Comparison of ENCODE assay signal across 1 cellular context in the genomic region with DNA sequence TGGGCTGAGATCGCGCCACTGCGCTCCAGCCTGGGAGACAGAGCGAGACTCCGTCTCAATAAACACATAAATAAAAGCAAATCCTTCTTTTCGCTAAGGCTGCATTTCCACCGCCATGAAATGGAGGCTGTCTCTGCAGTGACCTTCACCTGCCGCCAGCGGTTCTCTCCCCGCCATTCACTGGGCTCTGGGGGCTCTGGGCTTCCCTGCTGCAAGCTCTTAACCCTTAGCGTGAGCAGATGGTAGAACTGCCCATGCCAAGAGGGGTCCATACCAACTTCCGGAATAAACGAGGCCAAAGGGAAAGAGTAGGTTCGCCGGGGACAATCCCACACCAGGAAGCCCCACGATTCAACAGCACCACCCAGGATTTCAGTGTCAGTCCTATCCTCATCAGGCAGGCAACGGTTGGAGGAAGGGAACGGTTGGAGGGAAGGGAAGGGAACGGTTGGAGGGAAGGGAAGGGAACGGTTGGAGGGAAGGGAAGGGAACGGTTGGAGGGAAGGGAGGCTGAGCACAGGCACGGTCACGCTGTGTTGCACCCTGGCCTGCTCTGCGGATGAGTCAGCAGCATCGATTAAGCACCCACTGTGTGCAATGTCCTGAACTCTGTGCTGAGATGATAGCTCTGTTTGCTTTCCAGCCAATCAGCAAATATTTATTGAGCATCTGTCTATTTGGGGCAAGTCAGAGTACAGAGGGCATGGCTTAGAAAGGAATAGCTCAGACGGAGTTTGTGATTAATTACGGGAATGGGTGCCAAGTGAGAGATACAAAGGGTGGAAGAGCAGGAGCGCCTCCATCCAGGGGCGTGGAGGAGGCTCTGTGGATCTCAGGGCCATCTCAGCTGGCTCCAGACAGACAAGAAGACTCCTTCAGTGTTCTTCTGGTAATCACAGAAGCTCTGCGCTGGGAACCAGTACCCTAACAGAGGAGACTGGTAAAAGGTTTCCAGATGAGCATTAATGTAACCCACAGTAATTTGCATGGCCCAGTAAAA.
TF ChIP-seq lines count a peak whose summit lies in the region.

No MANE protein-coding gene starts in this region.

TF ChIP-seq in HepG2, 621 proteins besides CTCF, POLR2A, EP300 and RAD21 (continued from another document and continues in another):
- TF ChIP-seq ZBTB10 (CRISPR knock-in tag; IDR thresholded peaks at IDR 0.05; ENCODE audit: borderline replicate concordance) (no peak), ZFP82 (CRISPR knock-in tag; IDR thresholded peaks at IDR 0.05; ENCODE audit: borderline replicate concordance) (no peak), FOXP4 (CRISPR knock-in tag; IDR thresholded peaks at IDR 0.05) (peak; percentile 94), ZKSCAN8 (CRISPR knock-in tag; IDR thresholded peaks at IDR 0.05; ENCODE audit: borderline replicate concordance) (peak; percentile 100), ZNF451 (CRISPR knock-in tag; IDR thresholded peaks at IDR 0.05) (peak; percentile 69; the same call in 1 of the 2 replicates), ZNF264 (CRISPR knock-in tag; IDR thresholded peaks at IDR 0.05) (peak; percentile 65; the same call in 1 of the 2 replicates), ELK4 (CRISPR knock-in tag; IDR thresholded peaks at IDR 0.05; ENCODE audit: borderline replicate concordance) (no peak), NFYC (CRISPR knock-in tag; IDR thresholded peaks at IDR 0.05) (0 out of 2 replicates have a peak, but pooled peaks have one; percentile 24), ARID5B (CRISPR knock-in tag; IDR thresholded peaks at IDR 0.05) (peak; percentile 95), TGIF2 (CRISPR knock-in tag; IDR thresholded peaks at IDR 0.05) (0 out of 2 replicates have a peak, but pooled peaks have one; percentile 55), ETV5 (CRISPR knock-in tag; IDR thresholded peaks at IDR 0.05; ENCODE audit: borderline replicate concordance) (peak; percentile 81), ZNF432 (CRISPR knock-in tag; IDR thresholded peaks at IDR 0.05; ENCODE audit: borderline replicate concordance) (no peak), ZSCAN20 (CRISPR knock-in tag; IDR thresholded peaks at IDR 0.05; ENCODE audit: borderline replicate concordance) (no peak), GATAD1 (CRISPR knock-in tag; IDR thresholded peaks at IDR 0.05) (peak; percentile 55; the same call in 1 of the 2 replicates), ZBTB7B (CRISPR knock-in tag; IDR thresholded peaks at IDR 0.05) (peak; percentile 46; the same call in 1 of the 2 replicates), ZNF354B (CRISPR knock-in tag; IDR thresholded peaks at IDR 0.05) (no peak), SKI (IDR thresholded peaks at IDR 0.05; ENCODE audit: partially characterized antibody) (peak; percentile 87), SMARCE1 (IDR thresholded peaks at IDR 0.05; ENCODE audit: borderline replicate concordance) (peak; percentile 76; the same call in 1 of the 2 replicates), ZNF121 (CRISPR knock-in tag; IDR thresholded peaks at IDR 0.05) (peak; percentile 58; the same call in 1 of the 2 replicates), FLYWCH1 (CRISPR knock-in tag; IDR thresholded peaks at IDR 0.05) (no peak), ATM (IDR thresholded peaks at IDR 0.05; ENCODE audit: borderline replicate concordance) (no peak), TRIM24 (CRISPR knock-in tag; IDR thresholded peaks at IDR 0.05) (peak; percentile 82; the same call in 1 of the 2 replicates), ZNF720 (CRISPR knock-in tag; IDR thresholded peaks at IDR 0.05) (no peak), SRSF1 (optimal IDR thresholded peaks at IDR 0.05; ENCODE audit: low read depth, low read length) (no peak), MXD4 (CRISPR knock-in tag; IDR thresholded peaks at IDR 0.05) (no peak), ZNF337 (CRISPR knock-in tag; IDR thresholded peaks at IDR 0.05; ENCODE audit: borderline replicate concordance, low read depth) (no peak), U2AF1 (optimal IDR thresholded peaks at IDR 0.05; ENCODE audit: low read depth, low read length) (no peak), TCF12 (IDR thresholded peaks at IDR 0.05) (no peak), TCF12 (CRISPR knock-in tag; IDR thresholded peaks at IDR 0.05) (peak; percentile 92)
- TF ChIP-seq, protein P1, sequence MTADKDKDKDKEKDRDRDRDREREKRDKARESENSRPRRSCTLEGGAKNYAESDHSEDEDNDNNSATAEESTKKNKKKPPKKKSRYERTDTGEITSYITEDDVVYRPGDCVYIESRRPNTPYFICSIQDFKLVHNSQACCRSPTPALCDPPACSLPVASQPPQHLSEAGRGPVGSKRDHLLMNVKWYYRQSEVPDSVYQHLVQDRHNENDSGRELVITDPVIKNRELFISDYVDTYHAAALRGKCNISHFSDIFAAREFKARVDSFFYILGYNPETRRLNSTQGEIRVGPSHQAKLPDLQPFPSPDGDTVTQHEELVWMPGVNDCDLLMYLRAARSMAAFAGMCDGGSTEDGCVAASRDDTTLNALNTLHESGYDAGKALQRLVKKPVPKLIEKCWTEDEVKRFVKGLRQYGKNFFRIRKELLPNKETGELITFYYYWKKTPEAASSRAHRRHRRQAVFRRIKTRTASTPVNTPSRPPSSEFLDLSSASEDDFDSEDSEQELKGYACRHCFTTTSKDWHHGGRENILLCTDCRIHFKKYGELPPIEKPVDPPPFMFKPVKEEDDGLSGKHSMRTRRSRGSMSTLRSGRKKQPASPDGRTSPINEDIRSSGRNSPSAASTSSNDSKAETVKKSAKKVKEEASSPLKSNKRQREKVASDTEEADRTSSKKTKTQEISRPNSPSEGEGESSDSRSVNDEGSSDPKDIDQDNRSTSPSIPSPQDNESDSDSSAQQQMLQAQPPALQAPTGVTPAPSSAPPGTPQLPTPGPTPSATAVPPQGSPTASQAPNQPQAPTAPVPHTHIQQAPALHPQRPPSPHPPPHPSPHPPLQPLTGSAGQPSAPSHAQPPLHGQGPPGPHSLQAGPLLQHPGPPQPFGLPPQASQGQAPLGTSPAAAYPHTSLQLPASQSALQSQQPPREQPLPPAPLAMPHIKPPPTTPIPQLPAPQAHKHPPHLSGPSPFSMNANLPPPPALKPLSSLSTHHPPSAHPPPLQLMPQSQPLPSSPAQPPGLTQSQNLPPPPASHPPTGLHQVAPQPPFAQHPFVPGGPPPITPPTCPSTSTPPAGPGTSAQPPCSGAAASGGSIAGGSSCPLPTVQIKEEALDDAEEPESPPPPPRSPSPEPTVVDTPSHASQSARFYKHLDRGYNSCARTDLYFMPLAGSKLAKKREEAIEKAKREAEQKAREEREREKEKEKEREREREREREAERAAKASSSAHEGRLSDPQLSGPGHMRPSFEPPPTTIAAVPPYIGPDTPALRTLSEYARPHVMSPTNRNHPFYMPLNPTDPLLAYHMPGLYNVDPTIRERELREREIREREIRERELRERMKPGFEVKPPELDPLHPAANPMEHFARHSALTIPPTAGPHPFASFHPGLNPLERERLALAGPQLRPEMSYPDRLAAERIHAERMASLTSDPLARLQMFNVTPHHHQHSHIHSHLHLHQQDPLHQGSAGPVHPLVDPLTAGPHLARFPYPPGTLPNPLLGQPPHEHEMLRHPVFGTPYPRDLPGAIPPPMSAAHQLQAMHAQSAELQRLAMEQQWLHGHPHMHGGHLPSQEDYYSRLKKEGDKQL (CRISPR knock-in tag; IDR thresholded peaks at IDR 0.05; ENCODE audit: low read depth) = peak; percentile 89
- TF ChIP-seq, protein P2, sequence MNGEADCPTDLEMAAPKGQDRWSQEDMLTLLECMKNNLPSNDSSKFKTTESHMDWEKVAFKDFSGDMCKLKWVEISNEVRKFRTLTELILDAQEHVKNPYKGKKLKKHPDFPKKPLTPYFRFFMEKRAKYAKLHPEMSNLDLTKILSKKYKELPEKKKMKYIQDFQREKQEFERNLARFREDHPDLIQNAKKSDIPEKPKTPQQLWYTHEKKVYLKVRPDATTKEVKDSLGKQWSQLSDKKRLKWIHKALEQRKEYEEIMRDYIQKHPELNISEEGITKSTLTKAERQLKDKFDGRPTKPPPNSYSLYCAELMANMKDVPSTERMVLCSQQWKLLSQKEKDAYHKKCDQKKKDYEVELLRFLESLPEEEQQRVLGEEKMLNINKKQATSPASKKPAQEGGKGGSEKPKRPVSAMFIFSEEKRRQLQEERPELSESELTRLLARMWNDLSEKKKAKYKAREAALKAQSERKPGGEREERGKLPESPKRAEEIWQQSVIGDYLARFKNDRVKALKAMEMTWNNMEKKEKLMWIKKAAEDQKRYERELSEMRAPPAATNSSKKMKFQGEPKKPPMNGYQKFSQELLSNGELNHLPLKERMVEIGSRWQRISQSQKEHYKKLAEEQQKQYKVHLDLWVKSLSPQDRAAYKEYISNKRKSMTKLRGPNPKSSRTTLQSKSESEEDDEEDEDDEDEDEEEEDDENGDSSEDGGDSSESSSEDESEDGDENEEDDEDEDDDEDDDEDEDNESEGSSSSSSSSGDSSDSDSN (CRISPR knock-in tag; IDR thresholded peaks at IDR 0.05) = peak; percentile 62
- TF ChIP-seq, protein P3, sequence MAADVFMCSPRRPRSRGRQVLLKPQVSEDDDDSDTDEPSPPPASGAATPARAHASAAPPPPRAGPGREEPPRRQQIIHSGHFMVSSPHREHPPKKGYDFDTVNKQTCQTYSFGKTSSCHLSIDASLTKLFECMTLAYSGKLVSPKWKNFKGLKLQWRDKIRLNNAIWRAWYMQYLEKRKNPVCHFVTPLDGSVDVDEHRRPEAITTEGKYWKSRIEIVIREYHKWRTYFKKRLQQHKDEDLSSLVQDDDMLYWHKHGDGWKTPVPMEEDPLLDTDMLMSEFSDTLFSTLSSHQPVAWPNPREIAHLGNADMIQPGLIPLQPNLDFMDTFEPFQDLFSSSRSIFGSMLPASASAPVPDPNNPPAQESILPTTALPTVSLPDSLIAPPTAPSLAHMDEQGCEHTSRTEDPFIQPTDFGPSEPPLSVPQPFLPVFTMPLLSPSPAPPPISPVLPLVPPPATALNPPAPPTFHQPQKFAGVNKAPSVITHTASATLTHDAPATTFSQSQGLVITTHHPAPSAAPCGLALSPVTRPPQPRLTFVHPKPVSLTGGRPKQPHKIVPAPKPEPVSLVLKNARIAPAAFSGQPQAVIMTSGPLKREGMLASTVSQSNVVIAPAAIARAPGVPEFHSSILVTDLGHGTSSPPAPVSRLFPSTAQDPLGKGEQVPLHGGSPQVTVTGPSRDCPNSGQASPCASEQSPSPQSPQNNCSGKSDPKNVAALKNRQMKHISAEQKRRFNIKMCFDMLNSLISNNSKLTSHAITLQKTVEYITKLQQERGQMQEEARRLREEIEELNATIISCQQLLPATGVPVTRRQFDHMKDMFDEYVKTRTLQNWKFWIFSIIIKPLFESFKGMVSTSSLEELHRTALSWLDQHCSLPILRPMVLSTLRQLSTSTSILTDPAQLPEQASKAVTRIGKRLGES (CRISPR knock-in tag; IDR thresholded peaks at IDR 0.05; ENCODE audit: borderline replicate concordance) = no peak
